8 cellular contexts compared by ENCODE assay signal in genomic region chr20:38447251-38447661, GRCh38. TPM values are rescaled to one million over a fixed set of nuclear protein-coding genes. Genes with fewer than 3 reads are reported as not detected.
DNase-seq lines count a peak whose midpoint lies in the region; ATAC-seq and TF ChIP-seq lines count a peak whose summit lies in the region.

No MANE protein-coding gene starts in this region.

- intact Hi-C loops in psoas muscle (cut with DNase I) = no loop called here

- H3K27me3 Mint-ChIP-seq in T-cell = peaks cover 0 to under 1% of the 10 kb centered on the region in 2 donors

- H3K27ac Mint-ChIP-seq in T-cell = peak overlapping the region; percentile 73 to 81

- DNase-seq in GM06990 (ENCODE audit: extremely low read depth, insufficient read length) = no peak
- DNase-seq in T-cell = no peak
- no peak for DNase-seq in foreskin fibroblast
- no peak for DNase-seq in psoas muscle
- DNase-seq in NCI-H2196 (lab: John Stamatoyannopoulos, UW; ENCODE audit: unreplicated experiment) = no peak
- DNase-seq in SIG-M5 treated with dmso at 0.1 percent for 504 hours (lab: John Stamatoyannopoulos, UW; ENCODE audit: unreplicated experiment) = no peak

- no peaks in the 10 kb centered on the region for H3K9me3 ChIP-seq in psoas muscle

- no peak for TF ChIP-seq CTCF in GM06990 (IDR thresholded peaks at IDR 0.05; ENCODE audit: insufficient read depth, low read length, poor library complexity, severe bottlenecking)
- no peak for TF ChIP-seq CTCF in foreskin fibroblast (IDR thresholded peaks at IDR 0.05; ENCODE audit: low read depth, low read length)
- no peak for TF ChIP-seq CTCF in psoas muscle (IDR thresholded peaks at IDR 0.05)

- no peaks in the 10 kb centered on the region for H3K9me3 Mint-ChIP-seq in T-cell

- H3K4me1 ChIP-seq in psoas muscle = peaks cover 14% of the 10 kb centered on the region

- peak overlapping the region; percentile 83 to 89 (median 87) for H3K4me3 Mint-ChIP-seq in T-cell

- no peaks in the 10 kb centered on the region for H3K27me3 ChIP-seq in GM06990 (replicated peaks; ENCODE audit: control insufficient read depth, insufficient read depth, low read length)
- no peaks in the 10 kb centered on the region for H3K27me3 ChIP-seq in psoas muscle (ENCODE audit: insufficient read depth in 3 of 3, low read length in 2 of 3)

- 36 to 47% (median 38%) methylated on average over 12 of the region's 12 CpGs for WGBS in psoas muscle, 3 donors

- ATAC-seq in T-cell (replicated peaks in 1 of 4) (no peak), psoas muscle (peak in 2 of 4 donors; percentile 19 to 29), GM21447 (IDR thresholded peaks at IDR 0.05; ENCODE audit: unreplicated experiment) (no peak), HG03442 (IDR thresholded peaks at IDR 0.05; ENCODE audit: unreplicated experiment) (no peak)

- POLR2A ChIA-PET in T-cell (lab: Charles Lee) = interaction anchor here (0.6 to 3.2 kb wide), 6 partner anchors 10 to 564 kb away, joined by 3 to 23 read pairs (median 4); partner anchors contain the start of gene SNHG17 (in 1 of the 2)

- H3K27ac ChIP-seq in psoas muscle = peak overlapping the region; percentile 78

- H3K4me3 ChIP-seq in GM06990 (replicated peaks; ENCODE audit: low read depth, low read length) (peak overlapping the region; percentile 74), foreskin fibroblast (ENCODE audit: low read depth in 1 of 2, low read length in 2 of 2) (peak overlapping the region; percentile 89 to 99), psoas muscle (peak overlapping the region; percentile 93)

- CTCF ChIA-PET in T-cell (lab: Charles Lee) = interaction anchor here (0.6 to 3.2 kb wide), 6 partner anchors 10 to 25 kb away, joined by 3 to 72 read pairs (median 16); partner anchors contain the start of genes SNHG17 (in 2 of the 2) and RALGAPB (in 1 of the 2)

- peaks cover 6% of the 10 kb centered on the region for H3K36me3 ChIP-seq in GM06990 (ENCODE audit: control insufficient read depth, insufficient read depth, low read length)
- H3K36me3 ChIP-seq in psoas muscle (ENCODE audit: insufficient read depth in 1 of 2, low read depth in 1 of 2) = peaks cover 0 to 25% of the 10 kb centered on the region in 2 donors

- H3K36me3 Mint-ChIP-seq in T-cell = peaks cover 28% of the 10 kb centered on the region

- H3K4me1 Mint-ChIP-seq in T-cell = peaks cover 27 to 31% (median 29%) of the 10 kb centered on the region in 3 donors

RNA-seq across cellular contexts. Expression of gene SNHG17, which starts 12.1 kb away (rescaled TPM):
- 10 to 100 TPM; 46.7 to 77.9 (median 67.6) TPM for total RNA-seq in T-cell
- total RNA-seq in psoas muscle = 10 to 100 TPM in 2 of 4 donors, 1 to 10 TPM in 2; 4.6 to 26.0 (median 14.8) TPM
- polyA plus RNA-seq in psoas muscle = 10 to 100 TPM; 13.3 to 19.4 (median 18.7) TPM

RNA-seq across cellular contexts. Expression of gene RALGAPB, which starts 25.4 kb away (rescaled TPM):
- total RNA-seq in T-cell (10 to 100 TPM; 42.7 to 50.1 (median 46.1) TPM), psoas muscle (10 to 100 TPM; 17.3 to 24.6 (median 18.8) TPM)
- polyA plus RNA-seq in psoas muscle = 10 to 100 TPM in 2 of 3 donors, 1 to 10 TPM in 1; 7.5 to 27.3 (median 11.3) TPM
